In the genomic region with DNA sequence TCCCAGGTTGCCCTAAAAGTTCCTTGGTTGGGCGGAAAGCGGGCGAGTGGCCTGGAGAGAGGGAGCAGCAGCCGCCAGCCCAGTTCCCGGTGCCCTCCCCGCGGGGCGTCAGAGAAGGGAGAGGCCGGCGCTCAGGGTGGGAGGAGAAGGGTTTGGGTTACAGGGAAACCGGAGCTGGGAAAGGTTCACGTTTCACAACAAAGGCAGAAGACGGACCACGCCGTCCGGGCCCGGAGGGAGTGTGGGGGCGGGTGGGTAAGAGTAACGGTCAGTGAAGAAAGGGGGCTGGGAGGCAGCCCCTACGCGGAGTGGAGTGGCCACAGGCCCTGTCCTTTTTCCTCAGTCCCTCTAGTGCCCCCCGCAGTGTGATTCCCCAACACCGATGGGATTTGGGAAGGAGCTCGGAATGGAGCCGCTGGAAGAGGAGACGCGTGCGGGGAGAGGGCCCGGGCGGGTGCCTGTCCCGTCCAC, we compare ENCODE assay signal across 1 cellular context.
TF ChIP-seq lines count a peak whose summit lies in the region.

No MANE protein-coding gene starts in this region.

TF ChIP-seq in IMR-90, 13 proteins besides CTCF, POLR2A, EP300 and RAD21:
- no peak for TF ChIP-seq RCOR1 (IDR thresholded peaks at IDR 0.05; ENCODE audit: insufficient replicate concordance, low read length)
- peak; percentile 87; the same call in 1 of the 2 replicates for TF ChIP-seq MAZ (IDR thresholded peaks at IDR 0.05; ENCODE audit: borderline replicate concordance, low read depth, low read length)
- TF ChIP-seq CEBPB (IDR thresholded peaks at IDR 0.05; ENCODE audit: low read depth, low read length): peak; percentile 45; the same call in 1 of the 2 replicates
- TF ChIP-seq, protein P1, sequence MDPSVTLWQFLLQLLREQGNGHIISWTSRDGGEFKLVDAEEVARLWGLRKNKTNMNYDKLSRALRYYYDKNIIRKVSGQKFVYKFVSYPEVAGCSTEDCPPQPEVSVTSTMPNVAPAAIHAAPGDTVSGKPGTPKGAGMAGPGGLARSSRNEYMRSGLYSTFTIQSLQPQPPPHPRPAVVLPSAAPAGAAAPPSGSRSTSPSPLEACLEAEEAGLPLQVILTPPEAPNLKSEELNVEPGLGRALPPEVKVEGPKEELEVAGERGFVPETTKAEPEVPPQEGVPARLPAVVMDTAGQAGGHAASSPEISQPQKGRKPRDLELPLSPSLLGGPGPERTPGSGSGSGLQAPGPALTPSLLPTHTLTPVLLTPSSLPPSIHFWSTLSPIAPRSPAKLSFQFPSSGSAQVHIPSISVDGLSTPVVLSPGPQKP (IDR thresholded peaks at IDR 0.05; ENCODE audit: borderline replicate concordance, low read depth, low read length): no peak
- TF ChIP-seq, protein P2, sequence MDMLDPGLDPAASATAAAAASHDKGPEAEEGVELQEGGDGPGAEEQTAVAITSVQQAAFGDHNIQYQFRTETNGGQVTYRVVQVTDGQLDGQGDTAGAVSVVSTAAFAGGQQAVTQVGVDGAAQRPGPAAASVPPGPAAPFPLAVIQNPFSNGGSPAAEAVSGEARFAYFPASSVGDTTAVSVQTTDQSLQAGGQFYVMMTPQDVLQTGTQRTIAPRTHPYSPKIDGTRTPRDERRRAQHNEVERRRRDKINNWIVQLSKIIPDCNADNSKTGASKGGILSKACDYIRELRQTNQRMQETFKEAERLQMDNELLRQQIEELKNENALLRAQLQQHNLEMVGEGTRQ (IDR thresholded peaks at IDR 0.05; ENCODE audit: low read depth, low read length): no peak
- TF ChIP-seq SMC3 (IDR thresholded peaks at IDR 0.05; ENCODE audit: low read depth, low read length): no peak
- TF ChIP-seq RFX5 (IDR thresholded peaks at IDR 0.05; ENCODE audit: low read depth, low read length): no peak
- TF ChIP-seq NFE2L2 (IDR thresholded peaks at IDR 0.05; ENCODE audit: low read depth, low read length): no peak
- no peak for TF ChIP-seq MAFK (IDR thresholded peaks at IDR 0.05; ENCODE audit: low read depth, low read length)
- no peak for TF ChIP-seq CHD1 (IDR thresholded peaks at IDR 0.05; ENCODE audit: low read depth, low read length)
- TF ChIP-seq MXI1 (IDR thresholded peaks at IDR 0.05; ENCODE audit: borderline replicate concordance, low read depth, low read length): peak; percentile 44; the same call in 1 of the 2 replicates
- no peak for TF ChIP-seq BHLHE40 (IDR thresholded peaks at IDR 0.05; ENCODE audit: low read depth, low read length)
- TF ChIP-seq FOS (IDR thresholded peaks at IDR 0.05; ENCODE audit: low read depth, low read length): no peak
